14 cellular contexts compared by ENCODE assay signal in genomic region chr17:20300399-20301037, GRCh38.
DNase-seq lines count a peak whose midpoint lies in the region; ATAC-seq and TF ChIP-seq lines count a peak whose summit lies in the region.
"Had no signal": no experiment of that assay in that cellular context is flagged by ENCODE, and none has a peak within 500 bp of the region (broad histone marks: within the 10 kb centered on the region; RNA-seq: fewer than 3 reads in every experiment).

No MANE protein-coding gene starts in this region.

- POLR2A ChIA-PET in AG04450 (lab: Yijun Ruan, JAX) = interaction anchor here (0.9 kb wide), 1 partner anchor 16 kb away, joined by 3 read pairs; no protein-coding TSS in a partner anchor

- no peaks in the 10 kb centered on the region for H3K4me1 ChIP-seq in lower lobe of right lung
- H3K4me1 ChIP-seq: suprapubic skin had no signal

- DNase-seq in AG04450 (ENCODE audit: low read depth, low spot score) (peak; percentile 64), MG63 (peak; percentile 39), fibroblast of pulmonary artery (ENCODE audit: low read depth) (peak; percentile 35), occipital lobe (lab: John Stamatoyannopoulos, UW) (peak; percentile 35), NCI-H748 (lab: John Stamatoyannopoulos, UW; ENCODE audit: unreplicated experiment) (no peak), lower lobe of right lung (no peak)
- no peak for DNase-seq in stimulated activated CD8-positive, alpha-beta memory T cell treated with anti-CD3 and anti-CD28 coated beads, Interleukin-4, amount 100 ng/mL, for 48 hours
- DNase-seq: activated CD4-positive, alpha-beta T cell treated with anti-CD3 and anti-CD28 coated beads, Interleukin-2, amount 10 ng/mL, durations not matched to agents 24 days and 14 days; activated naive CD4-positive, alpha-beta T cell treated with anti-CD3 and anti-CD28 coated beads, Interleukin-2, amount 50 U/mL, for 16 hours; NCI-H446 treated with DMSO at 0.1 percent for 48 hours had no signal

- intact Hi-C loops in lower lobe of right lung (cut with DNase I) = no loop called here

- H3K27me3 ChIP-seq in AG04450 (ENCODE audit: control insufficient read depth, insufficient read depth, low read length) = no peaks in the 10 kb centered on the region
- H3K27me3 ChIP-seq in MG63 = peaks cover 3% of the 10 kb centered on the region; the same call in 1 of the 2 replicates
- no peaks in the 10 kb centered on the region for H3K27me3 ChIP-seq in lower lobe of right lung (ENCODE audit: low read depth)
- H3K27me3 ChIP-seq: BLaER1 treated with 17β-estradiol and CSF1 and Interleukin-3, amounts not matched to agents 10 nM and 100 nM; suprapubic skin had no signal

- H3K36me3 ChIP-seq in MG63 (no peaks in the 10 kb centered on the region), lower lobe of right lung (no peaks in the 10 kb centered on the region)
- H3K36me3 ChIP-seq: suprapubic skin had no signal

- ATAC-seq in GM21367 (IDR thresholded peaks at IDR 0.05; ENCODE audit: unreplicated experiment) (no peak), lower lobe of right lung (no peak)

- peak overlapping the region; percentile 99 for H3K27ac ChIP-seq in AG04450 (ENCODE audit: low read depth, low read length)
- no peak overlapping the region for H3K27ac ChIP-seq in lower lobe of right lung
- H3K27ac ChIP-seq: BLaER1 treated with 17β-estradiol and CSF1 and Interleukin-3, amounts not matched to agents 10 nM and 100 nM; suprapubic skin had no signal

- CTCF ChIA-PET in AG04450 (lab: Charles Lee) = no interaction called here

- TF ChIP-seq CTCF in AG04450 (IDR thresholded peaks at IDR 0.05; ENCODE audit: low read depth, low read length) = peak; percentile 11; the same call in 1 of the 2 replicates
- TF ChIP-seq CTCF in fibroblast of pulmonary artery (IDR thresholded peaks at IDR 0.05; ENCODE audit: low read length, missing control alignments) = no peak
- no peak for TF ChIP-seq CTCF in lower lobe of right lung (IDR thresholded peaks at IDR 0.05)

- H3K4me3 ChIP-seq in AG04450 (ENCODE audit: low read depth, low read length) = no peak overlapping the region
- no peak overlapping the region for H3K4me3 ChIP-seq in MG63
- H3K4me3 ChIP-seq in fibroblast of pulmonary artery (replicated peaks; ENCODE audit: low read depth, low read length) = no peak overlapping the region
- H3K4me3 ChIP-seq in lower lobe of right lung = no peak overlapping the region
- H3K4me3 ChIP-seq: BLaER1 treated with 17β-estradiol and CSF1 and Interleukin-3, amounts not matched to agents 10 nM and 100 nM; lung; suprapubic skin had no signal

- peaks cover 4% of the 10 kb centered on the region; the same call in 1 of the 2 replicates for H3K9me3 ChIP-seq in AG04450 (ENCODE audit: control insufficient read depth, insufficient read depth, low read length)
- H3K9me3 ChIP-seq in MG63 = peaks cover under 1% of the 10 kb centered on the region; the same call in 1 of the 2 replicates
- H3K9me3 ChIP-seq in lower lobe of right lung = no peaks in the 10 kb centered on the region
- H3K9me3 ChIP-seq: suprapubic skin had no signal

Comparison
In these comparisons a context has a peak if more than half of its experiments do, and no peak if none do; other contexts are left out.
1. DNase-seq: peak in AG04450 (single experiment), MG63 (single experiment), fibroblast of pulmonary artery (single experiment) and occipital lobe (single experiment); none in stimulated activated CD8-positive, alpha-beta memory T cell treated with anti-CD3 and anti-CD28 coated beads, Interleukin-4, amount 100 ng/mL, for 48 hours (single experiment), NCI-H748 (single experiment) and lower lobe of right lung (single experiment).